7 cellular contexts compared by ENCODE assay signal in genomic region chr12:8493084-8493483, GRCh38.
A peak's percentile ranks its signal among the peaks of the same experiment; 100 is the strongest.
DNase-seq lines count a peak whose midpoint lies in the region; ATAC-seq, FAIRE-seq and TF ChIP-seq lines count a peak whose summit lies in the region.

No MANE protein-coding gene starts in this region.

- peak; percentile 98 for ATAC-seq in GM18909 (IDR thresholded peaks at IDR 0.05; ENCODE audit: poor library complexity, unreplicated experiment)
- ATAC-seq in HG02798 (IDR thresholded peaks at IDR 0.05; ENCODE audit: poor library complexity, unreplicated experiment) = peak; percentile 97

- DNase-seq in NOMO-1 treated with dmso at 0.1 percent for 144 hours (lab: John Stamatoyannopoulos, UW; ENCODE audit: unreplicated experiment) (peak; percentile 90), globus pallidus (ENCODE audit: low spot score) (peak; percentile 31), D721Med (ENCODE audit: insufficient read length, low spot score) (no peak), HuH-7.5 (ENCODE audit: low spot score) (no peak), EL (no peak)

- FAIRE-seq in D721Med (lab: Jason Lieb, UNC) = no peak

- no peak for TF ChIP-seq CTCF in D721Med (IDR thresholded peaks at IDR 0.05; ENCODE audit: insufficient read depth, missing control alignments)

Comparison
In these comparisons a context has a peak if more than half of its experiments do, and no peak if none do; other contexts are left out.
1. DNase-seq: peak in NOMO-1 treated with dmso at 0.1 percent for 144 hours (single experiment) and globus pallidus (single experiment); none in D721Med (single experiment), HuH-7.5 (single experiment) and EL (single experiment).